Comparison of ENCODE assay signal across 4 cellular contexts in genomic region chr6:165001502-165002157, GRCh38.
"Had no signal": no experiment of that assay in that cellular context is flagged by ENCODE, and none has a peak within 500 bp of the region (broad histone marks: within the 10 kb centered on the region; RNA-seq: fewer than 3 reads in every experiment).

No MANE protein-coding gene starts in this region.

- ATAC-seq: GM23338 had no signal

- H2AFZ ChIP-seq: GM23338 had no signal

- H3K4me2 ChIP-seq: GM23338 had no signal

- H3K4me3 ChIP-seq: GM23338 had no signal

- DNase-seq: H9, HCEC 1CT, IMR-90 had no signal
